ENCODE assay signal across 8 cellular contexts in genomic region chr2:43634604-43635306, GRCh38. TPM values are rescaled to one million over a fixed set of nuclear protein-coding genes. Genes with fewer than 3 reads are reported as not detected.
DNase-seq lines count a peak whose midpoint lies in the region; ATAC-seq and TF ChIP-seq lines count a peak whose summit lies in the region.

No MANE protein-coding gene starts in this region.

- CTCF ChIA-PET in A673 (lab: Charles Lee), result no interaction called here

- H3K4me3 ChIP-seq in A673 (ENCODE audit: low read depth, low read length, poor library complexity, severe bottlenecking) (no peak overlapping the region), right atrium auricular region (no peak overlapping the region)

- H3K27me3 ChIP-seq in A673 (replicated peaks; ENCODE audit: insufficient read depth, low read depth, low read length, poor library complexity) (no peaks in the 10 kb centered on the region), right atrium auricular region (no peaks in the 10 kb centered on the region)

- ATAC-seq in GM18519 (IDR thresholded peaks at IDR 0.05; ENCODE audit: low FRiP score, unreplicated experiment) (no peak), HG03159 (IDR thresholded peaks at IDR 0.05; ENCODE audit: unreplicated experiment) (no peak)

- H3K9me3 ChIP-seq in A673 (ENCODE audit: low read depth, low read length, poor library complexity, severe bottlenecking) (no peaks in the 10 kb centered on the region), right atrium auricular region (peaks cover 0 to 7% of the 10 kb centered on the region in 2 donors)

- intact Hi-C loops in A673 (cut with micrococcal nuclease; ENCODE audit: unreplicated experiment), result no loop called here

- TF ChIP-seq EP300 in Ishikawa (IDR thresholded peaks at IDR 0.05; ENCODE audit: borderline replicate concordance), result no peak

- peaks cover 17% of the 10 kb centered on the region for H3K4me1 ChIP-seq in A673 (ENCODE audit: insufficient read depth, low read length, poor library complexity, severe bottlenecking)
- H3K4me1 ChIP-seq in right atrium auricular region, result peaks cover 0 to 7% of the 10 kb centered on the region in 2 donors

- H3K27ac ChIP-seq in A673 (ENCODE audit: low read depth, low read length, poor library complexity, severe bottlenecking), result peak overlapping the region; percentile 35
- peak overlapping the region in 1 of 2 donors; percentile 33 for H3K27ac ChIP-seq in right atrium auricular region

- TF ChIP-seq CTCF in A673 (conservative IDR thresholded peaks at IDR 0.05; ENCODE audit: low read depth, low read length), result no peak
- TF ChIP-seq CTCF in right atrium auricular region (IDR thresholded peaks at IDR 0.05), result no peak

- DNase-seq in A673 (ENCODE audit: low spot score) (peak; percentile 70), SHP77 treated with DMSO at 0.1 percent for 48 hours (lab: John Stamatoyannopoulos, UW) (peak; percentile 97), glomerular visceral epithelial cell (ENCODE audit: extremely low spot score) (peak; percentile 8), right atrium auricular region (ENCODE audit: low spot score) (no peak)
- DNase-seq in stimulated activated CD4-positive, alpha-beta T cell treated with anti-CD3 and anti-CD28 coated beads, Interleukin-4, amount 100 ng/mL, for 1 hour, result no peak

- POLR2A ChIA-PET in A673 (lab: Charles Lee; ENCODE audit: low non-redundant PET), result no interaction called here

- no TSS peak for BruUV-seq in A673 (replicated peaks; lab: Mats Ljungman, UMichigan)

- no peaks in the 10 kb centered on the region for H3K36me3 ChIP-seq in A673 (ENCODE audit: insufficient read depth, low read length, poor library complexity, severe bottlenecking)
- H3K36me3 ChIP-seq in right atrium auricular region, result no peaks in the 10 kb centered on the region

- no peak for TF ChIP-seq RAD21 in Ishikawa (IDR thresholded peaks at IDR 0.05; ENCODE audit: low read depth)

TF ChIP-seq in Ishikawa, 13 proteins besides CTCF, POLR2A, EP300 and RAD21:
- no peak for TF ChIP-seq EGR1 (IDR thresholded peaks at IDR 0.05)
- no peak for TF ChIP-seq TCF12 (IDR thresholded peaks at IDR 0.05; ENCODE audit: low read depth)
- TF ChIP-seq CEBPB (IDR thresholded peaks at IDR 0.05), result 0 out of 2 replicates have a peak, but pooled peaks have one; percentile 38
TF ChIP-seq in Ishikawa: peak in this region for 1.

RNA-seq across cellular contexts. Expression of gene PLEKHH2, which starts 2.3 kb away (rescaled TPM):
- total RNA-seq in A673 (2021), result 2.2 and 4.7 TPM in 2 replicates
- 1 to 10 TPM; 4.7 to 4.8 TPM for total RNA-seq in right atrium auricular region

RNA-seq across cellular contexts. Expression of gene THADA, which starts 38.9 kb away (rescaled TPM):
- total RNA-seq in A673 (2021), result 35.1 and 39.7 TPM in 2 replicates
- total RNA-seq in right atrium auricular region, result 10 to 100 TPM; 14.5 to 16.1 TPM

RNA-seq across cellular contexts. Expression of gene C1GALT1C1L, which starts 41.5 kb away (rescaled TPM):
- 0.26 and 0.41 TPM in 2 replicates for total RNA-seq in A673 (2021)
- 1 to 10 TPM in 1 of 2 donors, under 1 TPM in 1; 0.98 to 2.1 TPM for total RNA-seq in right atrium auricular region

Comparison
In these comparisons a context has a peak if more than half of its experiments do, and no peak if none do; other contexts are left out.
1. DNase-seq: peak in A673 (single experiment), SHP77 treated with DMSO at 0.1 percent for 48 hours (single experiment) and glomerular visceral epithelial cell (single experiment); none in stimulated activated CD4-positive, alpha-beta T cell treated with anti-CD3 and anti-CD28 coated beads, Interleukin-4, amount 100 ng/mL, for 1 hour (single experiment) and right atrium auricular region (single experiment).